Comparison of ENCODE assay signal across 8 cellular contexts in the genomic region with DNA sequence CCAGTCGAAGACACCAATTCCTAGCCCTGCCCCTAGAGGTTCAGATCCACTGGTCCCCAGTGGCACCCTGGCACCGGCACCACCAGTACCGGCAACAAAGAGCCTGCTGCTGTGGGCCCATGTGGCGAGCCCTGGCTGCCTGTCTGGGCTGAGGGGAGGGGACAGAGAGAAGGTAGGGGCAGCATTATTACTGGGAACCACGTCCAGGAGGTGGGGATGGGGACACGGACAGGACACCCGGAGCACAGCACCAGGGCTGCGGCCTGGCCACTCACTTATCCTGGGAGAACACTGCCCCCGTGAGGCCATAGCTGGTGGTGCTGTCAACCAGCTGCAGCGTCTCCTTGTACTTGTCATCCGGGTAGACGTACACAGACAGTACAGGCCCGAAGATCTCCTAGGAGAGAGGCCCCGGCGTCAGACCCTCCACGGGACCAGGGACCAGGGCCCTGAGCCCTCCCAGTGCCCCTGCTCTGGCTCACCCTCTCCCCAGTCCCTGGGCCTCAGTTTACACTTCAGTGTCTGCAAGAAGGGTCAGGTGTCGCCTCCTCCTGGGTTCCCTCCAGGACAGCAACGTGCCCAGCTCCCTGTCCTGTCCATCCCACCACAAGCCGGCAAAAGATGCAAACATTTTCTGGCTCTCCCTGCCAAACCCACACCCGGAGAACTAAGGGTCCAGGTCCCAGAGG. TPM values are rescaled to one million over a fixed set of nuclear protein-coding genes. Genes with fewer than 3 reads are reported as not detected.
DNase-seq lines count a peak whose midpoint lies in the region; ATAC-seq and TF ChIP-seq lines count a peak whose summit lies in the region.

No MANE protein-coding gene starts in this region.

- H3K9me3 Mint-ChIP-seq in CD8-positive, alpha-beta memory T cell = no peaks in the 10 kb centered on the region
- H3K9me3 Mint-ChIP-seq in activated T-cell treated with anti-CD3 and anti-CD28 coated beads, Interleukin-2, amount 50 U/mL, for 24 hours = no peaks in the 10 kb centered on the region
- H3K9me3 Mint-ChIP-seq in natural killer cell treated with Interleukin-12 subunit alpha and Interleukin-12 subunit beta and Interleukin-15 and Interleukin-18, amount 100 ng/mL, for 72 hours = no peaks in the 10 kb centered on the region
- H3K9me3 Mint-ChIP-seq in stimulated activated effector memory CD8-positive, alpha-beta T cell treated with anti-CD3 and anti-CD28 coated beads, Interleukin-12 subunit alpha, Interleukin-12 subunit beta, amount 100 ng/mL, for 72 hours = no peaks in the 10 kb centered on the region

- CTCF ChIA-PET in CD8-positive, alpha-beta memory T cell (lab: Charles Lee) = interaction anchor here (0.7 to 2.2 kb wide), 4 partner anchors 9 to 27 kb away, joined by 3 to 16 read pairs (median 6); partner anchors contain the start of gene ALDH4A1
- CTCF ChIA-PET in PC-9 (lab: Charles Lee) = interaction anchor here (0.6 to 1.0 kb wide), 3 partner anchors 9 to 278 kb away, joined by 3 to 4 read pairs (median 3); no protein-coding TSS in a partner anchor

- no peaks in the 10 kb centered on the region for H3K27me3 ChIP-seq in CD8-positive, alpha-beta memory T cell (ENCODE audit: insufficient read depth, low read length, poor library complexity, severe bottlenecking)
- H3K27me3 ChIP-seq in PC-9 (ENCODE audit: insufficient read depth, low read depth) = no peaks in the 10 kb centered on the region

- H4K20me1 ChIP-seq in PC-9 (ENCODE audit: insufficient read depth) = no peaks in the 10 kb centered on the region

- H3K4me2 ChIP-seq in PC-9 = no peak overlapping the region

- no peaks in the 10 kb centered on the region for H3K4me1 ChIP-seq in CD8-positive, alpha-beta memory T cell (ENCODE audit: insufficient read depth, low read length)
- no peaks in the 10 kb centered on the region for H3K4me1 ChIP-seq in PC-9 (replicated peaks; ENCODE audit: insufficient read depth)

- peak; percentile 83 for TF ChIP-seq CTCF in PC-9 (conservative IDR thresholded peaks at IDR 0.05)

- H3F3A ChIP-seq in PC-9 (ENCODE audit: insufficient read depth, low read depth) = no peaks in the 10 kb centered on the region

- H3K79me2 ChIP-seq in PC-9 (ENCODE audit: low read depth) = no peaks in the 10 kb centered on the region

- peaks cover 0 to 1% of the 10 kb centered on the region in 2 donors for H3K27me3 Mint-ChIP-seq in CD8-positive, alpha-beta memory T cell
- no peaks in the 10 kb centered on the region for H3K27me3 Mint-ChIP-seq in activated T-cell treated with anti-CD3 and anti-CD28 coated beads, Interleukin-2, amount 50 U/mL, for 24 hours
- no peaks in the 10 kb centered on the region for H3K27me3 Mint-ChIP-seq in natural killer cell treated with Interleukin-12 subunit alpha and Interleukin-12 subunit beta and Interleukin-15 and Interleukin-18, amount 100 ng/mL, for 72 hours

- no peak overlapping the region for H3K27ac ChIP-seq in CD8-positive, alpha-beta memory T cell (ENCODE audit: low read depth, low read length)
- no peak overlapping the region for H3K27ac ChIP-seq in PC-9

- H3K27ac Mint-ChIP-seq in CD8-positive, alpha-beta memory T cell = no peak overlapping the region
- H3K27ac Mint-ChIP-seq in activated T-cell treated with anti-CD3 and anti-CD28 coated beads, Interleukin-2, amount 50 U/mL, for 24 hours = no peak overlapping the region
- H3K27ac Mint-ChIP-seq in natural killer cell treated with Interleukin-12 subunit alpha and Interleukin-12 subunit beta and Interleukin-15 and Interleukin-18, amount 100 ng/mL, for 72 hours = no peak overlapping the region
- H3K27ac Mint-ChIP-seq in stimulated activated effector memory CD8-positive, alpha-beta T cell treated with anti-CD3 and anti-CD28 coated beads, Interleukin-12 subunit alpha, Interleukin-12 subunit beta, amount 100 ng/mL, for 72 hours = no peak overlapping the region

- intact Hi-C loops in PC-9 (cut with micrococcal nuclease; ENCODE audit: unreplicated experiment) = loop anchor here (1.0 kb wide), 1 partner anchor 278 kb away; no protein-coding TSS in a partner anchor

- DNase-seq in CD8-positive, alpha-beta memory T cell = peak; percentile 28 to 71 (median 47)
- peak; percentile 79 for DNase-seq in HT1080 (ENCODE audit: low read depth)
- peak; percentile 55 to 78 for DNase-seq in PC-9
- DNase-seq in activated T-cell treated with anti-CD3 and anti-CD28 coated beads, Interleukin-2, amount 50 U/mL, for 24 hours = peak; percentile 81
- peak; percentile 75 for DNase-seq in fibroblast of gingiva (ENCODE audit: low read depth)
- peak; percentile 78 for DNase-seq in natural killer cell treated with Interleukin-12 subunit alpha and Interleukin-12 subunit beta and Interleukin-15 and Interleukin-18, amount 100 ng/mL, for 72 hours (ENCODE audit: low spot score)
- peak; percentile 56 to 84 for DNase-seq in stimulated activated effector memory CD8-positive, alpha-beta T cell treated with anti-CD3 and anti-CD28 coated beads, Interleukin-12 subunit alpha, Interleukin-12 subunit beta, amount 100 ng/mL, for 72 hours (ENCODE audit: low spot score in 2 of 2)

- peak; percentile 57 to 69 for ATAC-seq in natural killer cell treated with Interleukin-12 subunit alpha and Interleukin-12 subunit beta and Interleukin-15 and Interleukin-18, amount 100 ng/mL, for 72 hours
- peak; percentile 59 for ATAC-seq in stimulated activated effector memory CD8-positive, alpha-beta T cell treated with anti-CD3 and anti-CD28 coated beads, Interleukin-12 subunit alpha, Interleukin-12 subunit beta, amount 100 ng/mL, for 72 hours
- no peak for ATAC-seq in HG03280 (IDR thresholded peaks at IDR 0.05; ENCODE audit: unreplicated experiment)

- H2AFZ ChIP-seq in PC-9 = no peak overlapping the region

- H3K9me2 ChIP-seq in PC-9 (ENCODE audit: insufficient read depth) = no peaks in the 10 kb centered on the region

- no peaks in the 10 kb centered on the region for H3K9me3 ChIP-seq in CD8-positive, alpha-beta memory T cell (ENCODE audit: low read length)
- H3K9me3 ChIP-seq in PC-9 (ENCODE audit: insufficient read depth, low read depth) = no peaks in the 10 kb centered on the region

- no peaks in the 10 kb centered on the region for H3K4me1 Mint-ChIP-seq in CD8-positive, alpha-beta memory T cell
- no peaks in the 10 kb centered on the region for H3K4me1 Mint-ChIP-seq in activated T-cell treated with anti-CD3 and anti-CD28 coated beads, Interleukin-2, amount 50 U/mL, for 24 hours (ENCODE audit: low read depth)
- H3K4me1 Mint-ChIP-seq in natural killer cell treated with Interleukin-12 subunit alpha and Interleukin-12 subunit beta and Interleukin-15 and Interleukin-18, amount 100 ng/mL, for 72 hours (ENCODE audit: low read depth in 2 of 2) = no peaks in the 10 kb centered on the region
- H3K4me1 Mint-ChIP-seq in stimulated activated effector memory CD8-positive, alpha-beta T cell treated with anti-CD3 and anti-CD28 coated beads, Interleukin-12 subunit alpha, Interleukin-12 subunit beta, amount 100 ng/mL, for 72 hours = no peaks in the 10 kb centered on the region

- no peak overlapping the region for H3K4me3 ChIP-seq in CD8-positive, alpha-beta memory T cell (ENCODE audit: low read length)
- no peak overlapping the region for H3K4me3 ChIP-seq in PC-9

- BruUV-seq in PC-9 (replicated peaks; lab: Mats Ljungman, UMichigan) = no TSS peak

- H3K4me3 Mint-ChIP-seq in CD8-positive, alpha-beta memory T cell = no peak overlapping the region
- H3K4me3 Mint-ChIP-seq in activated T-cell treated with anti-CD3 and anti-CD28 coated beads, Interleukin-2, amount 50 U/mL, for 24 hours = no peak overlapping the region
- no peak overlapping the region for H3K4me3 Mint-ChIP-seq in natural killer cell treated with Interleukin-12 subunit alpha and Interleukin-12 subunit beta and Interleukin-15 and Interleukin-18, amount 100 ng/mL, for 72 hours
- no peak overlapping the region for H3K4me3 Mint-ChIP-seq in stimulated activated effector memory CD8-positive, alpha-beta T cell treated with anti-CD3 and anti-CD28 coated beads, Interleukin-12 subunit alpha, Interleukin-12 subunit beta, amount 100 ng/mL, for 72 hours

- H3K36me3 ChIP-seq in CD8-positive, alpha-beta memory T cell (ENCODE audit: insufficient read depth, low read length) = no peaks in the 10 kb centered on the region
- H3K36me3 ChIP-seq in PC-9 (ENCODE audit: low read depth) = no peaks in the 10 kb centered on the region

- H3K36me3 Mint-ChIP-seq in CD8-positive, alpha-beta memory T cell = peaks cover 0 to 1% (median 0%) of the 10 kb centered on the region in 3 donors
- H3K36me3 Mint-ChIP-seq in activated T-cell treated with anti-CD3 and anti-CD28 coated beads, Interleukin-2, amount 50 U/mL, for 24 hours (ENCODE audit: low read depth) = no peaks in the 10 kb centered on the region
- no peaks in the 10 kb centered on the region for H3K36me3 Mint-ChIP-seq in natural killer cell treated with Interleukin-12 subunit alpha and Interleukin-12 subunit beta and Interleukin-15 and Interleukin-18, amount 100 ng/mL, for 72 hours
- H3K36me3 Mint-ChIP-seq in stimulated activated effector memory CD8-positive, alpha-beta T cell treated with anti-CD3 and anti-CD28 coated beads, Interleukin-12 subunit alpha, Interleukin-12 subunit beta, amount 100 ng/mL, for 72 hours = no peaks in the 10 kb centered on the region

- POLR2A ChIA-PET in CD8-positive, alpha-beta memory T cell (lab: Charles Lee) = no interaction called here
- POLR2A ChIA-PET in PC-9 (lab: Charles Lee; ENCODE audit: unreplicated experiment) = no interaction called here

RNA-seq across cellular contexts. Expression of gene TAS1R2, which starts 15.8 kb away (rescaled TPM):
- total RNA-seq in CD8-positive, alpha-beta memory T cell = not detected
- polyA plus RNA-seq in CD8-positive, alpha-beta memory T cell = not detected
- total RNA-seq in HT1080 (2014; rRNA removed; shearing (Covaris generic)) = not detected in 2 replicates
- not detected in 2 replicates for polyA plus RNA-seq in HT1080 (2015; cell fraction: cytosol; rRNA removed)
- polyA plus RNA-seq in HT1080 (2015; cell fraction: nucleus; rRNA removed) = not detected in 2 replicates
- total RNA-seq in PC-9 (2021) = not detected in 2 replicates
- not detected for total RNA-seq in natural killer cell treated with Interleukin-12 subunit alpha and Interleukin-12 subunit beta and Interleukin-15 and Interleukin-18, amount 100 ng/mL, for 72 hours

RNA-seq across cellular contexts. Expression of gene ALDH4A1, which starts 27.1 kb away (rescaled TPM):
- 1 to 10 TPM; 9.3 to 9.5 TPM for total RNA-seq in CD8-positive, alpha-beta memory T cell
- polyA plus RNA-seq in CD8-positive, alpha-beta memory T cell = 1.4 TPM
- total RNA-seq in HT1080 (2014; rRNA removed; shearing (Covaris generic)) = 2.5 and 6.2 TPM in 2 replicates
- polyA plus RNA-seq in HT1080 (2015; cell fraction: cytosol; rRNA removed) = 3.2 and 5.3 TPM in 2 replicates
- 7.3 and 11.0 TPM in 2 replicates for polyA plus RNA-seq in HT1080 (2015; cell fraction: nucleus; rRNA removed)
- 15.0 and 19.4 TPM in 2 replicates for total RNA-seq in PC-9 (2021)
- total RNA-seq in natural killer cell treated with Interleukin-12 subunit alpha and Interleukin-12 subunit beta and Interleukin-15 and Interleukin-18, amount 100 ng/mL, for 72 hours = 1 to 10 TPM; 4.4 to 5.7 TPM
